Comparison of ENCODE assay signal across 8 cellular contexts in the genomic region with DNA sequence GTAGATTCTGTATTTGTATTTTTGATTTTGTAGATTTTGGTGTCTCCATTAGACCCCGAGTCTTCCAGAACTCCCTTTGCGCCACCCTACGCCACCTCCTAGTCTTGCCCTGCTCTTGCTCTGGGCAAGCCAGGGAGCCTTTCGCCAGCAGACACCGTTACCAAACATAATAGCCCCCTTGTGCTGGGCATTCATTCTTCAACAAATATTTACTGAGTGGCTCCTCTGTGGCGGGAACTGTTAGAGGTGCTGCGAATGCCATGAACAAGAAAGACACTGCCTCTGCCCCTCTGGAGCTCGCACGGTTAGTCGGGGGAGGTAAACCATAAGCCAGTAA. TPM values are rescaled to one million over a fixed set of nuclear protein-coding genes. Genes with fewer than 3 reads are reported as not detected.
DNase-seq lines count a peak whose midpoint lies in the region; ATAC-seq and TF ChIP-seq lines count a peak whose summit lies in the region.

No MANE protein-coding gene starts in this region.

- no peaks in the 10 kb centered on the region for H3K9me3 ChIP-seq in skeletal muscle satellite cell (replicated peaks; ENCODE audit: low read length)

- H3K4me3 Mint-ChIP-seq in stimulated activated naive CD8-positive, alpha-beta T cell treated with anti-CD3 and anti-CD28 coated beads, Interleukin-15, Interleukin-2, amounts not matched to agents 100 ng/mL and 50 ng/mL, for 24 hours = peak overlapping the region; percentile 85
- H3K4me3 Mint-ChIP-seq in glutamatergic neuron (ENCODE audit: unreplicated experiment) = peak overlapping the region; percentile 88

- H3K27ac Mint-ChIP-seq in stimulated activated naive CD8-positive, alpha-beta T cell treated with anti-CD3 and anti-CD28 coated beads, Interleukin-15, Interleukin-2, amounts not matched to agents 100 ng/mL and 50 ng/mL, for 24 hours = peak overlapping the region; percentile 88
- H3K27ac Mint-ChIP-seq in glutamatergic neuron (ENCODE audit: unreplicated experiment) = peak overlapping the region; percentile 96

- no peaks in the 10 kb centered on the region for H3K36me3 ChIP-seq in skeletal muscle satellite cell (ENCODE audit: insufficient read depth, low read length)

- no peak for ATAC-seq in stimulated activated naive CD8-positive, alpha-beta T cell treated with anti-CD3 and anti-CD28 coated beads, Interleukin-15, Interleukin-2, amounts not matched to agents 100 U/mL and 50 U/mL, for 24 hours
- no peak for ATAC-seq in HG02678 (IDR thresholded peaks at IDR 0.05; ENCODE audit: unreplicated experiment)
- ATAC-seq in HG02623 (IDR thresholded peaks at IDR 0.05; ENCODE audit: unreplicated experiment) = no peak

- peaks cover 28% of the 10 kb centered on the region for H3K4me1 ChIP-seq in skeletal muscle satellite cell (ENCODE audit: control insufficient read depth, insufficient read depth, low read length)

- TF ChIP-seq CTCF in glutamatergic neuron (IDR thresholded peaks at IDR 0.05; ENCODE audit: partially characterized antibody, unreplicated experiment) (no peak), GM13976 (IDR thresholded peaks at IDR 0.05; ENCODE audit: borderline replicate concordance, control extremely low read depth, extremely low read depth, insufficient read depth, missing control alignments) (no peak)

- in situ Hi-C loops in GM13976 (cut with MboI; ENCODE audit: low sequenced_read_pairs, unreplicated experiment) = no loop called here

- peaks cover 5% of the 10 kb centered on the region for H3K36me3 Mint-ChIP-seq in stimulated activated naive CD8-positive, alpha-beta T cell treated with anti-CD3 and anti-CD28 coated beads, Interleukin-15, Interleukin-2, amounts not matched to agents 100 ng/mL and 50 ng/mL, for 24 hours (ENCODE audit: low read depth)
- H3K36me3 Mint-ChIP-seq in glutamatergic neuron (ENCODE audit: unreplicated experiment) = no peaks in the 10 kb centered on the region

- H3K4me1 Mint-ChIP-seq in stimulated activated naive CD8-positive, alpha-beta T cell treated with anti-CD3 and anti-CD28 coated beads, Interleukin-15, Interleukin-2, amounts not matched to agents 100 ng/mL and 50 ng/mL, for 24 hours (ENCODE audit: low read depth) = peaks cover 23% of the 10 kb centered on the region
- H3K4me1 Mint-ChIP-seq in glutamatergic neuron (ENCODE audit: low read depth, unreplicated experiment) = peaks cover 32% of the 10 kb centered on the region

- peak overlapping the region; percentile 46 for H3K9ac ChIP-seq in skeletal muscle satellite cell (ENCODE audit: low read depth, low read length)

- no peak for DNase-seq in stimulated activated naive CD8-positive, alpha-beta T cell treated with anti-CD3 and anti-CD28 coated beads, Interleukin-15, Interleukin-2, amounts not matched to agents 100 U/mL and 50 U/mL, for 24 hours
- DNase-seq in T1000 (lab: John Stamatoyannopoulos, UW) = peak; percentile 17
- DNase-seq in glutamatergic neuron = no peak
- DNase-seq in GM13976 (ENCODE audit: low spot score) = no peak

- no peaks in the 10 kb centered on the region for H3K9me3 Mint-ChIP-seq in stimulated activated naive CD8-positive, alpha-beta T cell treated with anti-CD3 and anti-CD28 coated beads, Interleukin-15, Interleukin-2, amounts not matched to agents 100 ng/mL and 50 ng/mL, for 24 hours
- peaks cover 15% of the 10 kb centered on the region for H3K9me3 Mint-ChIP-seq in glutamatergic neuron (ENCODE audit: unreplicated experiment)

- peaks cover 31% of the 10 kb centered on the region for H3K27me3 ChIP-seq in skeletal muscle satellite cell (ENCODE audit: control insufficient read depth, insufficient read depth, low read length)

- H3K4me3 ChIP-seq in skeletal muscle satellite cell (ENCODE audit: low read length) = peak overlapping the region; percentile 97

- peaks cover 18% of the 10 kb centered on the region for H3K27me3 Mint-ChIP-seq in stimulated activated naive CD8-positive, alpha-beta T cell treated with anti-CD3 and anti-CD28 coated beads, Interleukin-15, Interleukin-2, amounts not matched to agents 100 ng/mL and 50 ng/mL, for 24 hours
- H3K27me3 Mint-ChIP-seq in glutamatergic neuron (ENCODE audit: unreplicated experiment) = peaks cover 12% of the 10 kb centered on the region

- H3K4me2 ChIP-seq in skeletal muscle satellite cell (ENCODE audit: low read length) = peak overlapping the region; percentile 95

RNA-seq across cellular contexts. Expression of a gene that starts 0.8 kb away (rescaled TPM):
- total RNA-seq in glutamatergic neuron (ENCODE audit: unreplicated experiment) = 70.7 TPM
- total RNA-seq in skeletal muscle satellite cell (2012; rRNA removed) = 13.4 and 14.6 TPM in 2 replicates

RNA-seq across cellular contexts. Expression of a gene that starts 52.3 kb away (rescaled TPM):
- total RNA-seq in glutamatergic neuron (ENCODE audit: unreplicated experiment) = 15.8 TPM
- 4.8 and 5.1 TPM in 2 replicates for total RNA-seq in skeletal muscle satellite cell (2012; rRNA removed)
